Comparison of ENCODE assay signal across 1 cellular context in genomic region chr9:80157561-80157983, GRCh38.
TF ChIP-seq lines count a peak whose summit lies in the region.

No MANE protein-coding gene starts in this region.

TF ChIP-seq in GM23338, 12 proteins besides CTCF, POLR2A, EP300 and RAD21 (continued from another document):
- TF ChIP-seq ZNF462 (CRISPR knock-in tag; IDR thresholded peaks at IDR 0.05) = no peak
- no peak for TF ChIP-seq EZH2 (IDR thresholded peaks at IDR 0.05; ENCODE audit: low read depth, unreplicated experiment)
- TF ChIP-seq EZH2phosphoT487 (IDR thresholded peaks at IDR 0.05; ENCODE audit: unreplicated experiment) = no peak
- no peak for TF ChIP-seq ZNF114 (CRISPR knock-in tag; IDR thresholded peaks at IDR 0.05)
- no peak for TF ChIP-seq ETS1 (IDR thresholded peaks at IDR 0.05)
- no peak for TF ChIP-seq STAT1 (IDR thresholded peaks at IDR 0.05; ENCODE audit: unreplicated experiment)
- TF ChIP-seq CREB1 (CRISPR knock-in tag; IDR thresholded peaks at IDR 0.05; ENCODE audit: low read depth) = no peak
- TF ChIP-seq ZNF331 (CRISPR knock-in tag; IDR thresholded peaks at IDR 0.05; ENCODE audit: low read depth) = no peak
- TF ChIP-seq NANOG (IDR thresholded peaks at IDR 0.05; ENCODE audit: borderline replicate concordance) = no peak
- TF ChIP-seq JUNB (IDR thresholded peaks at IDR 0.05; ENCODE audit: unreplicated experiment) = no peak
